In genomic region chr10:73785721-73786511, GRCh38 we compare ENCODE assay signal across 8 cellular contexts. TPM values are rescaled to one million over a fixed set of nuclear protein-coding genes. Genes with fewer than 3 reads are reported as not detected.
DNase-seq lines count a peak whose midpoint lies in the region; ATAC-seq and TF ChIP-seq lines count a peak whose summit lies in the region.

No MANE protein-coding gene starts in this region.

- peak; percentile 15 for ATAC-seq in HG02938 (IDR thresholded peaks at IDR 0.05; ENCODE audit: unreplicated experiment)

- peak overlapping the region; percentile 89 to 92 for H3K4me3 ChIP-seq in ascending aorta
- H3K4me3 ChIP-seq in iPS-15b (ENCODE audit: low read depth, low read length), result peak overlapping the region; percentile 79

- DNase-seq in DMS 273 (lab: John Stamatoyannopoulos, UW; ENCODE audit: unreplicated experiment) (peak; percentile 41), DMS 273 treated with DMSO at 0.1 percent for 48 hours (lab: John Stamatoyannopoulos, UW) (no peak), RKO (ENCODE audit: low spot score) (peak; percentile 54), ascending aorta (ENCODE audit: low spot score in 2 of 2) (peak in 1 of 2 donors; percentile 72), NCI-H510A treated with DMSO at 0.1 percent for 48 hours (lab: John Stamatoyannopoulos, UW) (no peak)
- peak; percentile 33 for DNase-seq in stimulated activated CD4-positive, alpha-beta T cell treated with anti-CD3 and anti-CD28 coated beads, Interleukin-12 subunit alpha, Interleukin-12 subunit beta, amount 100 ng/mL, for 4 hours

- peaks cover 13 to 32% of the 10 kb centered on the region in 2 donors for H3K4me1 ChIP-seq in ascending aorta
- peaks cover 4% of the 10 kb centered on the region for H3K4me1 ChIP-seq in iPS-15b (ENCODE audit: control insufficient read depth, insufficient read depth, low read length)

- H3K27me3 ChIP-seq in ascending aorta, result no peaks in the 10 kb centered on the region
- no peaks in the 10 kb centered on the region for H3K27me3 ChIP-seq in iPS-15b (ENCODE audit: control insufficient read depth, insufficient read depth, low read length)

- intact Hi-C loops in ascending aorta (cut with DNase I), result loop anchor here (1.0 kb wide), 3 partner anchors 14 to 42 kb away; partner anchors contain the start of genes NDST2 and SEC24C

- H3K27ac ChIP-seq in ascending aorta, result peak overlapping the region; percentile 88 to 92

- no peaks in the 10 kb centered on the region for H3K9me3 ChIP-seq in ascending aorta
- H3K9me3 ChIP-seq in iPS-15b (ENCODE audit: control insufficient read depth, insufficient read depth, low read length), result no peaks in the 10 kb centered on the region

- H3K36me3 ChIP-seq in ascending aorta (peaks cover 25% of the 10 kb centered on the region in 2 donors), iPS-15b (ENCODE audit: control insufficient read depth, insufficient read depth, low read length) (peaks cover 11% of the 10 kb centered on the region)

- H3K9ac ChIP-seq in iPS-15b (ENCODE audit: low read depth, low read length), result peak overlapping the region; percentile 37

- no peak for TF ChIP-seq CTCF in ascending aorta (IDR thresholded peaks at IDR 0.05)

RNA-seq across cellular contexts. Expression of gene ZSWIM8, which starts 0.5 kb away (rescaled TPM):
- 106 TPM for total RNA-seq in ascending aorta

RNA-seq across cellular contexts. Expression of gene CHCHD1, which starts 4.1 kb away (rescaled TPM):
- total RNA-seq in ascending aorta, result 24.5 TPM

RNA-seq across cellular contexts. Expression of gene NDST2, which starts 25.5 kb away (rescaled TPM):
- total RNA-seq in ascending aorta, result 130 TPM

RNA-seq across cellular contexts. Expression of gene SEC24C, which starts 41.7 kb away (rescaled TPM):
- total RNA-seq in ascending aorta, result 65.9 TPM

Comparison
In these comparisons a context has a peak if more than half of its experiments do, and no peak if none do; other contexts are left out.
1. DNase-seq: peak in DMS 273 (single experiment), RKO (single experiment) and stimulated activated CD4-positive, alpha-beta T cell treated with anti-CD3 and anti-CD28 coated beads, Interleukin-12 subunit alpha, Interleukin-12 subunit beta, amount 100 ng/mL, for 4 hours (single experiment); none in DMS 273 treated with DMSO at 0.1 percent for 48 hours (single experiment) and NCI-H510A treated with DMSO at 0.1 percent for 48 hours (single experiment).